ENCODE assay signal across 1 cellular context in the genomic region with DNA sequence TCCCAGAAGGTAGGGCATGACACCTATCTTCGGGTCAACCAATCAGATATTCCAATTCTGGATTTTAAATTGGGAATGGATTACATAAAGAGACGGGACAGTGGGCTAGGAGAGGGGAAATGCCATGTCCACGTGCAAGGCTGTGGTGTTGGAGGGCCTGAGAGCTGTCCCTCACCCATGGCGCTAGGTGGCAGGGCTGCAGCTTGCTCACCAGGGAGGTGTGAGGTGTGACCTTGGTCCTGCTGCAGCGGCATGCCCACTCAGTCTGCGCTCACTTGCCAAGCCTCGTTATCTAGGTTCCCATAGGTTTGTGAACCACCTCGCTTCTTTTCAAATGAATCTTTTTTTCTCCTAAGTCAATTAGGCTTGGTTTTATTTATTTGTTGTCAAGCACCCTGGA.
TF ChIP-seq lines count a peak whose summit lies in the region.

No MANE protein-coding gene starts in this region.

TF ChIP-seq in HepG2, 621 proteins besides CTCF, POLR2A, EP300 and RAD21 (continued from another document and continues in another):
- TF ChIP-seq, protein P1, sequence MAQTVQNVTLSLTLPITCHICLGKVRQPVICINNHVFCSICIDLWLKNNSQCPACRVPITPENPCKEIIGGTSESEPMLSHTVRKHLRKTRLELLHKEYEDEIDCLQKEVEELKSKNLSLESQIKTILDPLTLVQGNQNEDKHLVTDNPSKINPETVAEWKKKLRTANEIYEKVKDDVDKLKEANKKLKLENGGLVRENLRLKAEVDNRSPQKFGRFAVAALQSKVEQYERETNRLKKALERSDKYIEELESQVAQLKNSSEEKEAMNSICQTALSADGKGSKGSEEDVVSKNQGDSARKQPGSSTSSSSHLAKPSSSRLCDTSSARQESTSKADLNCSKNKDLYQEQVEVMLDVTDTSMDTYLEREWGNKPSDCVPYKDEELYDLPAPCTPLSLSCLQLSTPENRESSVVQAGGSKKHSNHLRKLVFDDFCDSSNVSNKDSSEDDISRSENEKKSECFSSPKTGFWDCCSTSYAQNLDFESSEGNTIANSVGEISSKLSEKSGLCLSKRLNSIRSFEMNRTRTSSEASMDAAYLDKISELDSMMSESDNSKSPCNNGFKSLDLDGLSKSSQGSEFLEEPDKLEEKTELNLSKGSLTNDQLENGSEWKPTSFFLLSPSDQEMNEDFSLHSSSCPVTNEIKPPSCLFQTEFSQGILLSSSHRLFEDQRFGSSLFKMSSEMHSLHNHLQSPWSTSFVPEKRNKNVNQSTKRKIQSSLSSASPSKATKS (CRISPR knock-in tag; IDR thresholded peaks at IDR 0.05), result no peak
- TF ChIP-seq HCFC1 (IDR thresholded peaks at IDR 0.05; ENCODE audit: low read depth, low read length), result no peak
- no peak for TF ChIP-seq NFYC (CRISPR knock-in tag; IDR thresholded peaks at IDR 0.05)
- TF ChIP-seq REL (CRISPR knock-in tag; conservative IDR thresholded peaks at IDR 0.05), result no peak
- no peak for TF ChIP-seq LCORL (IDR thresholded peaks at IDR 0.05)
- no peak for TF ChIP-seq LCORL (CRISPR knock-in tag; IDR thresholded peaks at IDR 0.05)
- no peak for TF ChIP-seq ZFYVE20 (CRISPR knock-in tag; IDR thresholded peaks at IDR 0.05; ENCODE audit: borderline replicate concordance, low read depth)
- no peak for TF ChIP-seq POGZ (CRISPR knock-in tag; IDR thresholded peaks at IDR 0.05)
- TF ChIP-seq ZC3H4 (CRISPR knock-in tag; IDR thresholded peaks at IDR 0.05; ENCODE audit: borderline replicate concordance), result no peak
- TF ChIP-seq FOXA3 (CRISPR knock-in tag; IDR thresholded peaks at IDR 0.05), result 0 out of 2 replicates have a peak, but pooled peaks have one; percentile 6
- TF ChIP-seq, protein P2, sequence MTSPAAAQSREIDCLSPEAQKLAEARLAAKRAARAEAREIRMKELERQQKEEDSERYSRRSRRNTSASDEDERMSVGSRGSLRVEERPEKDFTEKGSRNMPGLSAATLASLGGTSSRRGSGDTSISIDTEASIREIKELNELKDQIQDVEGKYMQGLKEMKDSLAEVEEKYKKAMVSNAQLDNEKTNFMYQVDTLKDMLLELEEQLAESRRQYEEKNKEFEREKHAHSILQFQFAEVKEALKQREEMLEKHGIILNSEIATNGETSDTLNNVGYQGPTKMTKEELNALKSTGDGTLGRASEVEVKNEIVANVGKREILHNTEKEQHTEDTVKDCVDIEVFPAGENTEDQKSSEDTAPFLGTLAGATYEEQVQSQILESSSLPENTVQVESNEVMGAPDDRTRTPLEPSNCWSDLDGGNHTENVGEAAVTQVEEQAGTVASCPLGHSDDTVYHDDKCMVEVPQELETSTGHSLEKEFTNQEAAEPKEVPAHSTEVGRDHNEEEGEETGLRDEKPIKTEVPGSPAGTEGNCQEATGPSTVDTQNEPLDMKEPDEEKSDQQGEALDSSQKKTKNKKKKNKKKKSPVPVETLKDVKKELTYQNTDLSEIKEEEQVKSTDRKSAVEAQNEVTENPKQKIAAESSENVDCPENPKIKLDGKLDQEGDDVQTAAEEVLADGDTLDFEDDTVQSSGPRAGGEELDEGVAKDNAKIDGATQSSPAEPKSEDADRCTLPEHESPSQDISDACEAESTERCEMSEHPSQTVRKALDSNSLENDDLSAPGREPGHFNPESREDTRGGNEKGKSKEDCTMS (CRISPR knock-in tag; conservative IDR thresholded peaks at IDR 0.05), result no peak
- TF ChIP-seq, protein P3, sequence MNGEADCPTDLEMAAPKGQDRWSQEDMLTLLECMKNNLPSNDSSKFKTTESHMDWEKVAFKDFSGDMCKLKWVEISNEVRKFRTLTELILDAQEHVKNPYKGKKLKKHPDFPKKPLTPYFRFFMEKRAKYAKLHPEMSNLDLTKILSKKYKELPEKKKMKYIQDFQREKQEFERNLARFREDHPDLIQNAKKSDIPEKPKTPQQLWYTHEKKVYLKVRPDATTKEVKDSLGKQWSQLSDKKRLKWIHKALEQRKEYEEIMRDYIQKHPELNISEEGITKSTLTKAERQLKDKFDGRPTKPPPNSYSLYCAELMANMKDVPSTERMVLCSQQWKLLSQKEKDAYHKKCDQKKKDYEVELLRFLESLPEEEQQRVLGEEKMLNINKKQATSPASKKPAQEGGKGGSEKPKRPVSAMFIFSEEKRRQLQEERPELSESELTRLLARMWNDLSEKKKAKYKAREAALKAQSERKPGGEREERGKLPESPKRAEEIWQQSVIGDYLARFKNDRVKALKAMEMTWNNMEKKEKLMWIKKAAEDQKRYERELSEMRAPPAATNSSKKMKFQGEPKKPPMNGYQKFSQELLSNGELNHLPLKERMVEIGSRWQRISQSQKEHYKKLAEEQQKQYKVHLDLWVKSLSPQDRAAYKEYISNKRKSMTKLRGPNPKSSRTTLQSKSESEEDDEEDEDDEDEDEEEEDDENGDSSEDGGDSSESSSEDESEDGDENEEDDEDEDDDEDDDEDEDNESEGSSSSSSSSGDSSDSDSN (CRISPR knock-in tag; IDR thresholded peaks at IDR 0.05), result no peak
- TF ChIP-seq MAFK (conservative IDR thresholded peaks at IDR 0.05 in 1 of 2, IDR thresholded peaks at IDR 0.05 in 1 of 2; ENCODE audit: low read length in 2 of 2), result no peak
- peak; percentile 82 for TF ChIP-seq ZBTB38 (CRISPR knock-in tag; IDR thresholded peaks at IDR 0.05)
- TF ChIP-seq NFATC3 (CRISPR knock-in tag; IDR thresholded peaks at IDR 0.05), result no peak
- no peak for TF ChIP-seq SIN3A (IDR thresholded peaks at IDR 0.05; ENCODE audit: borderline replicate concordance, low read depth, low read length)
- TF ChIP-seq ZNF567 (CRISPR knock-in tag; IDR thresholded peaks at IDR 0.05; ENCODE audit: borderline replicate concordance), result no peak
- no peak for TF ChIP-seq ZNF790 (CRISPR knock-in tag; IDR thresholded peaks at IDR 0.05; ENCODE audit: borderline replicate concordance)
- no peak for TF ChIP-seq EED (CRISPR knock-in tag; IDR thresholded peaks at IDR 0.05)
- TF ChIP-seq, protein P4, sequence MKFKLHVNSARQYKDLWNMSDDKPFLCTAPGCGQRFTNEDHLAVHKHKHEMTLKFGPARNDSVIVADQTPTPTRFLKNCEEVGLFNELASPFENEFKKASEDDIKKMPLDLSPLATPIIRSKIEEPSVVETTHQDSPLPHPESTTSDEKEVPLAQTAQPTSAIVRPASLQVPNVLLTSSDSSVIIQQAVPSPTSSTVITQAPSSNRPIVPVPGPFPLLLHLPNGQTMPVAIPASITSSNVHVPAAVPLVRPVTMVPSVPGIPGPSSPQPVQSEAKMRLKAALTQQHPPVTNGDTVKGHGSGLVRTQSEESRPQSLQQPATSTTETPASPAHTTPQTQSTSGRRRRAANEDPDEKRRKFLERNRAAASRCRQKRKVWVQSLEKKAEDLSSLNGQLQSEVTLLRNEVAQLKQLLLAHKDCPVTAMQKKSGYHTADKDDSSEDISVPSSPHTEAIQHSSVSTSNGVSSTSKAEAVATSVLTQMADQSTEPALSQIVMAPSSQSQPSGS (CRISPR knock-in tag; IDR thresholded peaks at IDR 0.05), result no peak
- TF ChIP-seq DMAP1 (CRISPR knock-in tag; IDR thresholded peaks at IDR 0.05), result no peak
- no peak for TF ChIP-seq ZNF33A (CRISPR knock-in tag; IDR thresholded peaks at IDR 0.05; ENCODE audit: borderline replicate concordance)
- no peak for TF ChIP-seq NRL (CRISPR knock-in tag; IDR thresholded peaks at IDR 0.05; ENCODE audit: borderline replicate concordance)
- TF ChIP-seq ZSCAN21 (CRISPR knock-in tag; IDR thresholded peaks at IDR 0.05; ENCODE audit: borderline replicate concordance), result no peak
- no peak for TF ChIP-seq SMARCC2 (IDR thresholded peaks at IDR 0.05)
- no peak for TF ChIP-seq GZF1 (CRISPR knock-in tag; IDR thresholded peaks at IDR 0.05)
- TF ChIP-seq, protein P5, sequence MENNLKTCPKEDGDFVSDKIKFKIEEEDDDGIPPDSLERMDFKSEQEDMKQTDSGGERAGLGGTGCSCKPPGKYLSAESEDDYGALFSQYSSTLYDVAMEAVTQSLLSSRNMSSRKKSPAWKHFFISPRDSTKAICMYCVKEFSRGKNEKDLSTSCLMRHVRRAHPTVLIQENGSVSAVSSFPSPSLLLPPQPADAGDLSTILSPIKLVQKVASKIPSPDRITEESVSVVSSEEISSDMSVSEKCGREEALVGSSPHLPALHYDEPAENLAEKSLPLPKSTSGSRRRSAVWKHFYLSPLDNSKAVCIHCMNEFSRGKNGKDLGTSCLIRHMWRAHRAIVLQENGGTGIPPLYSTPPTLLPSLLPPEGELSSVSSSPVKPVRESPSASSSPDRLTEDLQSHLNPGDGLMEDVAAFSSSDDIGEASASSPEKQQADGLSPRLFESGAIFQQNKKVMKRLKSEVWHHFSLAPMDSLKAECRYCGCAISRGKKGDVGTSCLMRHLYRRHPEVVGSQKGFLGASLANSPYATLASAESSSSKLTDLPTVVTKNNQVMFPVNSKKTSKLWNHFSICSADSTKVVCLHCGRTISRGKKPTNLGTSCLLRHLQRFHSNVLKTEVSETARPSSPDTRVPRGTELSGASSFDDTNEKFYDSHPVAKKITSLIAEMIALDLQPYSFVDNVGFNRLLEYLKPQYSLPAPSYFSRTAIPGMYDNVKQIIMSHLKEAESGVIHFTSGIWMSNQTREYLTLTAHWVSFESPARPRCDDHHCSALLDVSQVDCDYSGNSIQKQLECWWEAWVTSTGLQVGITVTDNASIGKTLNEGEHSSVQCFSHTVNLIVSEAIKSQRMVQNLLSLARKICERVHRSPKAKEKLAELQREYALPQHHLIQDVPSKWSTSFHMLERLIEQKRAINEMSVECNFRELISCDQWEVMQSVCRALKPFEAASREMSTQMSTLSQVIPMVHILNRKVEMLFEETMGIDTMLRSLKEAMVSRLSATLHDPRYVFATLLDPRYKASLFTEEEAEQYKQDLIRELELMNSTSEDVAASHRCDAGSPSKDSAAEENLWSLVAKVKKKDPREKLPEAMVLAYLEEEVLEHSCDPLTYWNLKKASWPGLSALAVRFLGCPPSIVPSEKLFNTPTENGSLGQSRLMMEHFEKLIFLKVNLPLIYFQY (CRISPR knock-in tag; IDR thresholded peaks at IDR 0.05; ENCODE audit: borderline replicate concordance), result no peak
- TF ChIP-seq SIN3B (IDR thresholded peaks at IDR 0.05; ENCODE audit: low read length), result no peak
- no peak for TF ChIP-seq MXI1 (IDR thresholded peaks at IDR 0.05; ENCODE audit: borderline replicate concordance, low read depth, low read length)
- no peak for TF ChIP-seq NCOA1 (CRISPR knock-in tag; IDR thresholded peaks at IDR 0.05)
- no peak for TF ChIP-seq ZNF678 (CRISPR knock-in tag; IDR thresholded peaks at IDR 0.05)
- no peak for TF ChIP-seq MTA3 (CRISPR knock-in tag; IDR thresholded peaks at IDR 0.05)
- TF ChIP-seq TEAD3 (CRISPR knock-in tag; optimal IDR thresholded peaks at IDR 0.05; ENCODE audit: borderline replicate concordance), result peak; percentile 31
- TF ChIP-seq AKAP8 (CRISPR knock-in tag; IDR thresholded peaks at IDR 0.05), result no peak
- TF ChIP-seq ZNF768 (CRISPR knock-in tag; IDR thresholded peaks at IDR 0.05), result peak; percentile 34; the same call in 1 of the 2 replicates
- TF ChIP-seq CBX5 (CRISPR knock-in tag; IDR thresholded peaks at IDR 0.05; ENCODE audit: borderline replicate concordance), result 0 out of 2 replicates have a peak, but pooled peaks have one; percentile 52
- no peak for TF ChIP-seq ADNP (CRISPR knock-in tag; IDR thresholded peaks at IDR 0.05)
- TF ChIP-seq KAT7 (CRISPR knock-in tag; IDR thresholded peaks at IDR 0.05; ENCODE audit: borderline replicate concordance), result no peak
- peak; percentile 39 for TF ChIP-seq XRCC5 (optimal IDR thresholded peaks at IDR 0.05; ENCODE audit: low read length)
- TF ChIP-seq, protein P6, sequence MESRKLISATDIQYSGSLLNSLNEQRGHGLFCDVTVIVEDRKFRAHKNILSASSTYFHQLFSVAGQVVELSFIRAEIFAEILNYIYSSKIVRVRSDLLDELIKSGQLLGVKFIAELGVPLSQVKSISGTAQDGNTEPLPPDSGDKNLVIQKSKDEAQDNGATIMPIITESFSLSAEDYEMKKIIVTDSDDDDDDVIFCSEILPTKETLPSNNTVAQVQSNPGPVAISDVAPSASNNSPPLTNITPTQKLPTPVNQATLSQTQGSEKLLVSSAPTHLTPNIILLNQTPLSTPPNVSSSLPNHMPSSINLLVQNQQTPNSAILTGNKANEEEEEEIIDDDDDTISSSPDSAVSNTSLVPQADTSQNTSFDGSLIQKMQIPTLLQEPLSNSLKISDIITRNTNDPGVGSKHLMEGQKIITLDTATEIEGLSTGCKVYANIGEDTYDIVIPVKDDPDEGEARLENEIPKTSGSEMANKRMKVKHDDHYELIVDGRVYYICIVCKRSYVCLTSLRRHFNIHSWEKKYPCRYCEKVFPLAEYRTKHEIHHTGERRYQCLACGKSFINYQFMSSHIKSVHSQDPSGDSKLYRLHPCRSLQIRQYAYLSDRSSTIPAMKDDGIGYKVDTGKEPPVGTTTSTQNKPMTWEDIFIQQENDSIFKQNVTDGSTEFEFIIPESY (CRISPR knock-in tag; IDR thresholded peaks at IDR 0.05), result peak; percentile 90
- no peak for TF ChIP-seq KMT2B (CRISPR knock-in tag; IDR thresholded peaks at IDR 0.05)
- TF ChIP-seq MEF2D (CRISPR knock-in tag; IDR thresholded peaks at IDR 0.05), result no peak
- TF ChIP-seq TARDBP (CRISPR knock-in tag; IDR thresholded peaks at IDR 0.05), result no peak
- no peak for TF ChIP-seq ISL2 (CRISPR knock-in tag; IDR thresholded peaks at IDR 0.05)
- TF ChIP-seq ZFAT (CRISPR knock-in tag; conservative IDR thresholded peaks at IDR 0.05), result no peak
- TF ChIP-seq ZKSCAN5 (CRISPR knock-in tag; IDR thresholded peaks at IDR 0.05), result no peak
- no peak for TF ChIP-seq ZBTB7A (CRISPR knock-in tag; IDR thresholded peaks at IDR 0.05)
- no peak for TF ChIP-seq ZNF605 (CRISPR knock-in tag; IDR thresholded peaks at IDR 0.05)
- no peak for TF ChIP-seq RCOR2 (CRISPR knock-in tag; IDR thresholded peaks at IDR 0.05)
- no peak for TF ChIP-seq MAFF (IDR thresholded peaks at IDR 0.05; ENCODE audit: low read depth, low read length)
- TF ChIP-seq, protein P7, sequence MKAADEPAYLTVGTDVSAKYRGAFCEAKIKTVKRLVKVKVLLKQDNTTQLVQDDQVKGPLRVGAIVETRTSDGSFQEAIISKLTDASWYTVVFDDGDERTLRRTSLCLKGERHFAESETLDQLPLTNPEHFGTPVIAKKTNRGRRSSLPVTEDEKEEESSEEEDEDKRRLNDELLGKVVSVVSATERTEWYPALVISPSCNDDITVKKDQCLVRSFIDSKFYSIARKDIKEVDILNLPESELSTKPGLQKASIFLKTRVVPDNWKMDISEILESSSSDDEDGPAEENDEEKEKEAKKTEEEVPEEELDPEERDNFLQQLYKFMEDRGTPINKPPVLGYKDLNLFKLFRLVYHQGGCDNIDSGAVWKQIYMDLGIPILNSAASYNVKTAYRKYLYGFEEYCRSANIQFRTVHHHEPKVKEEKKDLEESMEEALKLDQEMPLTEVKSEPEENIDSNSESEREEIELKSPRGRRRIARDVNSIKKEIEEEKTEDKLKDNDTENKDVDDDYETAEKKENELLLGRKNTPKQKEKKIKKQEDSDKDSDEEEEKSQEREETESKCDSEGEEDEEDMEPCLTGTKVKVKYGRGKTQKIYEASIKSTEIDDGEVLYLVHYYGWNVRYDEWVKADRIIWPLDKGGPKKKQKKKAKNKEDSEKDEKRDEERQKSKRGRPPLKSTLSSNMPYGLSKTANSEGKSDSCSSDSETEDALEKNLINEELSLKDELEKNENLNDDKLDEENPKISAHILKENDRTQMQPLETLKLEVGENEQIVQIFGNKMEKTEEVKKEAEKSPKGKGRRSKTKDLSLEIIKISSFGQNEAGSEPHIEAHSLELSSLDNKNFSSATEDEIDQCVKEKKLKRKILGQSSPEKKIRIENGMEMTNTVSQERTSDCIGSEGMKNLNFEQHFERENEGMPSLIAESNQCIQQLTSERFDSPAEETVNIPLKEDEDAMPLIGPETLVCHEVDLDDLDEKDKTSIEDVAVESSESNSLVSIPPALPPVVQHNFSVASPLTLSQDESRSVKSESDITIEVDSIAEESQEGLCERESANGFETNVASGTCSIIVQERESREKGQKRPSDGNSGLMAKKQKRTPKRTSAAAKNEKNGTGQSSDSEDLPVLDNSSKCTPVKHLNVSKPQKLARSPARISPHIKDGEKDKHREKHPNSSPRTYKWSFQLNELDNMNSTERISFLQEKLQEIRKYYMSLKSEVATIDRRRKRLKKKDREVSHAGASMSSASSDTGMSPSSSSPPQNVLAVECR (CRISPR knock-in tag; IDR thresholded peaks at IDR 0.05; ENCODE audit: borderline replicate concordance), result no peak
- no peak for TF ChIP-seq ZSCAN12 (CRISPR knock-in tag; IDR thresholded peaks at IDR 0.05)
